In genomic region chr4:106366026-106366425, GRCh38 we compare ENCODE assay signal across 19 cellular contexts. TPM values are rescaled to one million over a fixed set of nuclear protein-coding genes. Genes with fewer than 3 reads are reported as not detected.
DNase-seq lines count a peak whose midpoint lies in the region; ATAC-seq and TF ChIP-seq lines count a peak whose summit lies in the region.
"Had no signal": no experiment of that assay in that cellular context is flagged by ENCODE, and none has a peak within 500 bp of the region (broad histone marks: within the 10 kb centered on the region; RNA-seq: fewer than 3 reads in every experiment).

No MANE protein-coding gene starts in this region.

- H3K36me3 ChIP-seq in RWPE2 (ENCODE audit: low read depth) (no peaks in the 10 kb centered on the region), H7 (replicated peaks; ENCODE audit: control insufficient read depth, insufficient read depth, low read length) (no peaks in the 10 kb centered on the region)
- H3K36me3 ChIP-seq: BLaER1, heart left ventricle, vagina had no signal

- H3K27ac ChIP-seq in RWPE2 (ENCODE audit: poor library complexity, severe bottlenecking), result no peak overlapping the region
- H3K27ac ChIP-seq: BLaER1, SK-N-MC, vagina had no signal

- DNase-seq in EH (ENCODE audit: low read depth) (peak; percentile 73), RWPE2 (ENCODE audit: low spot score) (no peak), fibroblast of mammary gland (ENCODE audit: low read depth) (peak; percentile 14), pulmonary artery endothelial cell (ENCODE audit: low read depth, low spot score) (peak; percentile 2), H7 (no peak)
- no peak for DNase-seq in activated CD4-positive, CD25-positive, alpha-beta regulatory T cell (lab: John Stamatoyannopoulos, UW)
- DNase-seq in stimulated activated naive CD4-positive, alpha-beta T cell treated with Interleukin-2 at 50 U/mL for 16 hours (lab: John Stamatoyannopoulos, UW), result no peak
- DNase-seq: activated CD4-positive, alpha-beta memory T cell treated with anti-CD3 and anti-CD28 coated beads for 36 hours; activated T-cell treated with anti-CD3 and anti-CD28 coated beads, Interleukin-2, amount 50 U/mL, for 48 hours; heart left ventricle; NCI-H1694 treated with DMSO at 0.1 percent for 48 hours; NCI-H446 treated with DMSO at 0.1 percent for 48 hours had no signal

- H3K4me1 ChIP-seq in RWPE2 (ENCODE audit: insufficient read depth, poor library complexity, severe bottlenecking), result peaks cover 7% of the 10 kb centered on the region
- H3K4me1 ChIP-seq: BLaER1, vagina had no signal

- ATAC-seq in RWPE2 (ENCODE audit: low read depth), result peak; percentile 29; the same call in 2 of the 3 replicates
- ATAC-seq in HG02970 (IDR thresholded peaks at IDR 0.05; ENCODE audit: low FRiP score, unreplicated experiment), result no peak

- no peaks in the 10 kb centered on the region for H3K9me3 ChIP-seq in RWPE2 (ENCODE audit: severe bottlenecking)
- H3K9me3 ChIP-seq: BLaER1, heart left ventricle, vagina had no signal

- TF ChIP-seq CTCF in RWPE2 (IDR thresholded peaks at IDR 0.05; ENCODE audit: poor library complexity, severe bottlenecking), result no peak
- TF ChIP-seq CTCF in fibroblast of mammary gland (conservative IDR thresholded peaks at IDR 0.05; ENCODE audit: control insufficient read depth, insufficient read depth, low read depth, low read length), result no peak

- H3K27me3 ChIP-seq in RWPE2 (ENCODE audit: insufficient read depth, poor library complexity, severe bottlenecking), result no peaks in the 10 kb centered on the region
- H3K27me3 ChIP-seq in H7 (ENCODE audit: control insufficient read depth, insufficient read depth, low read length), result no peaks in the 10 kb centered on the region
- H3K27me3 ChIP-seq: BLaER1, heart left ventricle, vagina had no signal

- H3K4me3 ChIP-seq in RWPE2 (ENCODE audit: severe bottlenecking) (no peak overlapping the region), fibroblast of mammary gland (ENCODE audit: control insufficient read depth, low read depth, low read length) (no peak overlapping the region), H7 (ENCODE audit: insufficient read depth, low read depth, low read length) (no peak overlapping the region)
- H3K4me3 ChIP-seq: BLaER1, heart left ventricle, SK-N-MC, vagina had no signal

RNA-seq across cellular contexts. Expression of gene GIMD1, which starts 2.6 kb away (rescaled TPM):
- not detected in 2 replicates for total RNA-seq in pulmonary artery endothelial cell
- total RNA-seq in H7 (2014; rRNA removed; shearing (Covaris generic)), result not detected in 2 replicates
- total RNA-seq: activated CD4-positive, alpha-beta memory T cell treated with anti-CD3 and anti-CD28 coated beads for 36 hours; cerebellum; epithelial cell of proximal tubule; heart left ventricle; omental fat pad; vagina had no signal

RNA-seq across cellular contexts. Expression of gene AIMP1, which starts 49.7 kb away (rescaled TPM):
- 22.6 and 30.8 TPM in 2 replicates for total RNA-seq in pulmonary artery endothelial cell
- 25.6 and 37.8 TPM in 2 replicates for total RNA-seq in H7 (2014; rRNA removed; shearing (Covaris generic))

RNA-seq across cellular contexts. Expression of gene TBCK, which starts 50.0 kb away (rescaled TPM):
- 10.7 and 38.2 TPM in 2 replicates for total RNA-seq in pulmonary artery endothelial cell
- 23.9 and 33.8 TPM in 2 replicates for total RNA-seq in H7 (2014; rRNA removed; shearing (Covaris generic))

Comparison
In these comparisons a context has a peak if more than half of its experiments do, and no peak if none do; other contexts are left out.
1. DNase-seq: peak in EH (single experiment), fibroblast of mammary gland (single experiment) and pulmonary artery endothelial cell (single experiment); none in RWPE2 (single experiment), H7 (single experiment), activated CD4-positive, CD25-positive, alpha-beta regulatory T cell (0 of 4) and stimulated activated naive CD4-positive, alpha-beta T cell treated with Interleukin-2 at 50 U/mL for 16 hours (single experiment).